8 cellular contexts compared by ENCODE assay signal in the genomic region with DNA sequence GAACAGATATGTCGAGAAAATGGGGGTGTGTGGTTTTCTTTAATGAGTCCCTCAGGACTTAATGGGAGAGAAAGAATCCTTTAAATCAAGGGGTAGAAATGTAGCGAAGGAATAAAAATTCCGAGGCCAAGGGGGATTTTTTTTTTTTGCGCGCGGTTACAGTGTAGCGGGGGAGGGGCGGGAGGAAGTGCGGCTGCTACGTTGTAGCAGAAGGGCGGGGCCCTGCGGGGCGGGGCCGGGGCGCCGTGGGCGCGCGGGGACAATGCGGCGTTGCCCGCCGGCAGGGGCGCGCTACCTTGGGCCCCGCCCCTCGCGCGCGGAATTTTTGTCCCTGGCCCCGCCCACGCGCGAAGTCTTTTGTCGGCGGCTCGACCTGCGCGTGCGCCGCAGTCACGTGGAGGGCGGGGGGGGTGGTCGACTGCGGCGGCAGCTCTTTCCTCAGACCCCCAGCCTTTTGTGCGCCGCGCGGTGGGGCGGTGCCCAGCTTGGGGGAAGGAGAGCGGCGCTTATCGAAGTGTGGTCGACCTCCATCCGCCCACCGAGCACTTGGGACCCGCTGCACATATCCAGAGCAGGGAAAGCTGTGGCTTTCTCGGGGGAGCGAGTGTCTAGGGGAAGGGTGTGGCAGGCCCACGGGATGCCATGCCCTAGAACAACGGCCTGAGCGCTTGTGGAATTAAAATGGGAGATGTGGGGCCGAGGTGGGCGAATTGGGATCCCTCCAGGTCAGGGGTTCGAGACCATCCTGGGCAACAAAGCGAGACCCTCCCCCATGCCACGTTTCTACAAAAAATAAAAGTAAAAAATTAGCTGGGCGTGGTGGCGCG. TPM values are rescaled to one million over a fixed set of nuclear protein-coding genes. Genes with fewer than 3 reads are reported as not detected.
DNase-seq lines count a peak whose midpoint lies in the region; ATAC-seq and TF ChIP-seq lines count a peak whose summit lies in the region.

No MANE protein-coding gene starts in this region.

- H2AFZ ChIP-seq in DND-41 (ENCODE audit: low read depth, low read length) (no peak overlapping the region; the same call in 1 of the 2 replicates), smooth muscle cell (ENCODE audit: low read depth) (no peak overlapping the region)

- TF ChIP-seq POLR2A in breast epithelium (IDR thresholded peaks at IDR 0.05): no peak

- H3K79me2 ChIP-seq in DND-41 (ENCODE audit: insufficient read depth, low read length) (peaks cover 89% of the 10 kb centered on the region), smooth muscle cell (ENCODE audit: low read depth) (peaks cover 63% of the 10 kb centered on the region)

- H3K36me3 Mint-ChIP-seq in immature natural killer cell: peaks cover 6 to 27% (median 23%) of the 10 kb centered on the region in 3 donors

- peak; percentile 31 for TF ChIP-seq CTCF in DND-41 (IDR thresholded peaks at IDR 0.05; ENCODE audit: borderline replicate concordance, extremely low read depth, low read length, poor library complexity, severe bottlenecking)
- TF ChIP-seq CTCF in WI38 (IDR thresholded peaks at IDR 0.05; ENCODE audit: low read depth, low read length): no peak
- peak in 1 of 3 donors; percentile 18 for TF ChIP-seq CTCF in breast epithelium (IDR thresholded peaks at IDR 0.05)
- peak; percentile 42 for TF ChIP-seq CTCF in smooth muscle cell (IDR thresholded peaks at IDR 0.05; ENCODE audit: borderline replicate concordance, insufficient read depth, poor library complexity, severe bottlenecking)

- intact Hi-C loops in breast epithelium (cut with DNase I; ENCODE audit: low total_unique reads): loop anchor here (2.0 to 5.0 kb wide), 2 partner anchors 39 to 164 kb away; a partner anchor contains a TSS

- H3F3A ChIP-seq in smooth muscle cell (ENCODE audit: low read depth): peaks cover 47% of the 10 kb centered on the region

- peaks cover 30 to 36% (median 32%) of the 10 kb centered on the region in 3 donors for H3K27me3 Mint-ChIP-seq in immature natural killer cell (ENCODE audit: low read depth in 3 of 3)

- H3K4me2 ChIP-seq in DND-41 (ENCODE audit: insufficient read depth, low read length) (peak overlapping the region; percentile 86), smooth muscle cell (peak overlapping the region; percentile 84)

- H3K9me3 ChIP-seq in DND-41 (ENCODE audit: insufficient read depth, low read length, severe bottlenecking) (no peaks in the 10 kb centered on the region), breast epithelium (no peaks in the 10 kb centered on the region), smooth muscle cell (replicated peaks; ENCODE audit: low read depth) (no peaks in the 10 kb centered on the region)

- 3% methylated on average over 34 of the region's 71 CpGs for WGBS in smooth muscle cell (ENCODE audit: low lambda C conversion rate)

- peak overlapping the region; percentile 94 to 100 (median 97) for H3K4me3 Mint-ChIP-seq in immature natural killer cell

- H3K9me3 Mint-ChIP-seq in immature natural killer cell: no peaks in the 10 kb centered on the region

- DNase-seq in DND-41 (peak; percentile 93), NCI-H2227 treated with DMSO at 0.1 percent for 48 hours (lab: John Stamatoyannopoulos, UW) (peak; percentile 93), breast epithelium (ENCODE audit: low spot score in 2 of 2) (peak; percentile 86 to 92), immature natural killer cell (peak; percentile 94 to 96 (median 96)), smooth muscle cell (lab: John Stamatoyannopoulos, UW; ENCODE audit: unreplicated experiment) (peak; percentile 81)

- ATAC-seq in DND-41 (ENCODE audit: insufficient read depth, low read depth) (peak; percentile 16), HG02642 (IDR thresholded peaks at IDR 0.05; ENCODE audit: poor library complexity, unreplicated experiment) (peak; percentile 32), GM18517 (IDR thresholded peaks at IDR 0.05; ENCODE audit: unreplicated experiment) (no peak)

- H4K20me1 ChIP-seq in DND-41 (ENCODE audit: insufficient read depth, low read length) (peaks cover 47% of the 10 kb centered on the region), smooth muscle cell (ENCODE audit: low read depth) (peaks cover 51% of the 10 kb centered on the region)

- H3K27ac ChIP-seq in DND-41 (ENCODE audit: low read length) (peak overlapping the region; percentile 97), breast epithelium (peak overlapping the region; percentile 88 to 94), smooth muscle cell (ENCODE audit: low read depth) (peak overlapping the region; percentile 93)

- peaks cover 55% of the 10 kb centered on the region for H3K4me1 ChIP-seq in DND-41 (ENCODE audit: insufficient read depth, low read length)
- H3K4me1 ChIP-seq in breast epithelium: peaks cover 3 to 10% of the 10 kb centered on the region in 2 donors
- H3K4me1 ChIP-seq in smooth muscle cell (ENCODE audit: low read depth): peaks cover 30% of the 10 kb centered on the region

- H3K36me3 ChIP-seq in DND-41 (ENCODE audit: insufficient read depth, low read length) (peaks cover 57% of the 10 kb centered on the region), breast epithelium (no peaks in the 10 kb centered on the region), smooth muscle cell (ENCODE audit: low read depth) (no peaks in the 10 kb centered on the region)

- H3K4me3 ChIP-seq in DND-41 (ENCODE audit: low read depth in 1 of 2, low read length in 2 of 2): peak overlapping the region; percentile 99
- H3K4me3 ChIP-seq in WI38 (ENCODE audit: low read depth, low read length): peak overlapping the region; percentile 95
- H3K4me3 ChIP-seq in breast epithelium: peak overlapping the region; percentile 67 to 94 (median 93)
- peak overlapping the region; percentile 83 for H3K4me3 ChIP-seq in smooth muscle cell

- H3K27me3 ChIP-seq in DND-41 (ENCODE audit: insufficient read depth, low read length, poor library complexity) (no peaks in the 10 kb centered on the region), breast epithelium (no peaks in the 10 kb centered on the region), smooth muscle cell (ENCODE audit: low read depth) (no peaks in the 10 kb centered on the region)

- H3K9ac ChIP-seq in DND-41 (ENCODE audit: low read depth, low read length) (peak overlapping the region; percentile 98), smooth muscle cell (ENCODE audit: low read depth) (peak overlapping the region; percentile 92)

- peaks cover 60 to 70% of the 10 kb centered on the region in 2 donors for H3K4me1 Mint-ChIP-seq in immature natural killer cell

- peak overlapping the region; percentile 95 to 99 (median 96) for H3K27ac Mint-ChIP-seq in immature natural killer cell

RNA-seq across cellular contexts. Expression of a gene that starts 1.3 kb away (rescaled TPM):
- total RNA-seq in breast epithelium (100 to 1,000 TPM; 189 to 269 (median 212) TPM), smooth muscle cell (1,002 and 1,039 TPM in 2 replicates)
- polyA plus RNA-seq in immature natural killer cell (100 to 1,000 TPM in 1 of 3 donors, 10 to 100 TPM in 2; 80.8 to 215 (median 84.0) TPM), smooth muscle cell (855 and 1,009 TPM in 2 replicates)

RNA-seq across cellular contexts. Expression of a gene that starts 4.3 kb away (rescaled TPM):
- total RNA-seq in breast epithelium (10 to 100 TPM in 2 of 3 donors, 1 to 10 TPM in 1; 8.5 to 14.9 (median 13.4) TPM), smooth muscle cell (6.9 and 7.0 TPM in 2 replicates)
- polyA plus RNA-seq in immature natural killer cell (10 to 100 TPM in 1 of 3 donors, 1 to 10 TPM in 1, not detected in 1; 3.0 to 16.5 TPM), smooth muscle cell (17.1 and 19.0 TPM in 2 replicates)

RNA-seq across cellular contexts. Expression of a gene that starts 21.1 kb away (rescaled TPM):
- total RNA-seq in breast epithelium (100 to 1,000 TPM in 2 of 3 donors, 10 to 100 TPM in 1; 80.5 to 171 (median 142) TPM), smooth muscle cell (79.8 and 87.6 TPM in 2 replicates)
- polyA plus RNA-seq in immature natural killer cell (100 to 1,000 TPM; 148 to 214 (median 174) TPM), smooth muscle cell (117 and 146 TPM in 2 replicates)

RNA-seq across cellular contexts. Expression of a gene that starts 22.9 kb away (rescaled TPM):
- total RNA-seq in breast epithelium: 10 to 100 TPM in 2 of 3 donors, 1 to 10 TPM in 1; 7.7 to 64.1 (median 20.0) TPM
- polyA plus RNA-seq in immature natural killer cell: 1 to 10 TPM; 1.0 to 2.7 (median 1.6) TPM
- 732 and 736 TPM in 2 replicates for total RNA-seq in smooth muscle cell
- polyA plus RNA-seq in smooth muscle cell: 708 and 811 TPM in 2 replicates

RNA-seq across cellular contexts. Expression of a gene that starts 30.6 kb away (rescaled TPM):
- total RNA-seq in breast epithelium: 1 to 10 TPM; 1.8 to 4.0 (median 2.3) TPM
- polyA plus RNA-seq in immature natural killer cell: 10 to 100 TPM in 1 of 3 donors, 1 to 10 TPM in 2; 6.7 to 20.1 (median 8.4) TPM
- total RNA-seq in smooth muscle cell: 14.6 and 25.8 TPM in 2 replicates
- polyA plus RNA-seq in smooth muscle cell: 28.5 and 31.8 TPM in 2 replicates
